17 cellular contexts compared by ENCODE assay signal in the genomic region with DNA sequence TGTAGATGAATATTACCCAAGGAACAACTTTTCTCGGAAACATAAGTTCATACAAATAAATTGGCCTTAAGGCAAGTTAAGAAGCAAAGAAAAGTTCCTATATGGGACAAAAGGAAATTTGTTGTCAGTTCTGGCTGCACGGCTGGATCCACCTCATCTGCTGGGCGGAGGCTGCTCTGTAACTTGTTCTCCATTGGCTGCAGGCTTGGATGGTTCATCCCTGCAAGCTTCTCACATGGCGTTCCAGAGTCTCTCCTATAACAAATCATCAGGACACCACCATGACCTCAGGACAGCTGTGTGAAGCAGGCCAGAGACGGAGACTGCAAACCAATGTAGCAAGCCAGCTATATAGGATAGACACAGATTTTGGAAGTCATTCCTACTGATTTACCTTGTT.
"Had no signal": no experiment of that assay in that cellular context is flagged by ENCODE, and none has a peak within 500 bp of the region (broad histone marks: within the 10 kb centered on the region; RNA-seq: fewer than 3 reads in every experiment).

No MANE protein-coding gene starts in this region.

- H3K79me2 ChIP-seq: parathyroid adenoma had no signal

- H2AFZ ChIP-seq: parathyroid adenoma had no signal

- H3K27ac ChIP-seq: adrenal gland, breast epithelium, left lung, neutrophil, parathyroid adenoma, upper lobe of left lung had no signal

- H3K4me3 ChIP-seq: adrenal gland, breast epithelium, left lung, upper lobe of left lung had no signal

- H3K36me3 ChIP-seq: adrenal gland, breast epithelium, left lung, neutrophil, upper lobe of left lung had no signal

- DNase-seq: activated CD4-positive, alpha-beta T cell treated with anti-CD3 and anti-CD28 coated beads for 36 hours; activated CD4-positive, alpha-beta T cell treated with anti-CD3 and anti-CD28 coated beads, Interleukin-2, amount 50 U/mL, for 48 hours; activated gamma-delta T cell treated with Interleukin-2 at 50 U/mL for 16 hours; adrenal gland; cerebellar nuclear complex; cortex of kidney; effector CD4-positive, alpha-beta T cell; glutamatergic neuron; mesenchymal stem cell; stimulated activated CD4-positive, alpha-beta T cell treated with anti-CD3 and anti-CD28 coated beads, Interleukin-12 subunit alpha, Interleukin-12 subunit beta, amount 100 ng/mL, for 4 hours; stimulated activated CD4-positive, alpha-beta T cell treated with anti-CD3 and anti-CD28 coated beads, Interleukin-1b, Interleukin-23, amount 100 ng/mL, for 48 hours; SW 1271; upper lobe of left lung had no signal

- H3K9me3 ChIP-seq: adrenal gland, breast epithelium, left lung, neutrophil, upper lobe of left lung had no signal

- H3K27me3 ChIP-seq: adrenal gland, breast epithelium, left lung, neutrophil, upper lobe of left lung had no signal

- H3K4me1 ChIP-seq: breast epithelium, parathyroid adenoma had no signal

- H3K9ac ChIP-seq: parathyroid adenoma had no signal
